ENCODE assay signal across 26 cellular contexts in genomic region chr22:36818010-36818642, GRCh38. TPM values are rescaled to one million over a fixed set of nuclear protein-coding genes. Genes with fewer than 3 reads are reported as not detected.
A peak's percentile ranks its signal among the peaks of the same experiment; 100 is the strongest.
DNase-seq lines count a peak whose midpoint lies in the region; TF ChIP-seq lines count a peak whose summit lies in the region.
"Had no signal": no experiment of that assay in that cellular context is flagged by ENCODE, and none has a peak within 500 bp of the region (broad histone marks: within the 10 kb centered on the region; RNA-seq: fewer than 3 reads in every experiment).

No MANE protein-coding gene starts in this region.

- no peaks in the 10 kb centered on the region for H3K36me3 Mint-ChIP-seq in endodermal cell (ENCODE audit: low read depth)
- no peaks in the 10 kb centered on the region for H3K36me3 Mint-ChIP-seq in mesothelial cell of epicardium
- H3K36me3 Mint-ChIP-seq: CD4-positive, CD25-positive, alpha-beta regulatory T cell; natural killer cell treated with Interleukin-12 subunit alpha and Interleukin-12 subunit beta and Interleukin-15 and Interleukin-18, amount 100 ng/mL, for 72 hours had no signal

- peaks cover 82% of the 10 kb centered on the region for H3K27me3 ChIP-seq in WERI-Rb-1 (ENCODE audit: insufficient read depth, low read depth, severe bottlenecking)
- H3K27me3 ChIP-seq in endodermal cell (ENCODE audit: control insufficient read depth, insufficient read depth, low read length, poor library complexity, severe bottlenecking): peaks cover 72% of the 10 kb centered on the region
- H3K27me3 ChIP-seq: testis had no signal

- TF ChIP-seq CTCF in WERI-Rb-1 (IDR thresholded peaks at IDR 0.05; ENCODE audit: low read depth, low read length): no peak
- TF ChIP-seq CTCF in endodermal cell (conservative IDR thresholded peaks at IDR 0.05): no peak
- TF ChIP-seq CTCF in mesothelial cell of epicardium (IDR thresholded peaks at IDR 0.05; ENCODE audit: unreplicated experiment): no peak

- peak; percentile 13 for DNase-seq in AG08395 (ENCODE audit: low spot score)
- peak; percentile 44 for DNase-seq in ELR (ENCODE audit: low read depth)
- peak; percentile 54 for DNase-seq in WERI-Rb-1
- peak; percentile 82 for DNase-seq in myocyte (ENCODE audit: low read depth)
- DNase-seq in endodermal cell: no peak
- DNase-seq in mesothelial cell of epicardium (ENCODE audit: low spot score in 2 of 2, unreplicated experiment in 2 of 2): no peak
- DNase-seq in NCI-H1694 (lab: John Stamatoyannopoulos, UW): no peak
- DNase-seq: activated CD4-positive, alpha-beta T cell treated with anti-CD3 and anti-CD28 coated beads, Interleukin-2, amount 10 ng/mL, durations not matched to agents 24 days and 14 days; activated naive CD4-positive, alpha-beta T cell treated with anti-CD3 and anti-CD28 coated beads for 36 hours; activated T-cell treated with anti-CD3 and anti-CD28 coated beads, Interleukin-2, amount 50 U/mL, for 4 hours; CD4-positive, CD25-positive, alpha-beta regulatory T cell; cortex of kidney; DMS153; GDM1; left ventricle myocardium superior; NCI-H1105; NCI-H2081; NCI-H446 treated with DMSO at 0.1 percent for 48 hours; right cardiac atrium; stimulated activated CD4-positive, alpha-beta T cell treated with anti-CD3 and anti-CD28 coated beads, Interleukin-4, amount 100 ng/mL, for 4 hours; stimulated activated naive CD4-positive, alpha-beta T cell treated with Interleukin-2 at 50 U/mL for 16 hours; T-helper 17 cell; testis had no signal

- H3K27me3 Mint-ChIP-seq in endodermal cell (ENCODE audit: insufficient read depth) (peaks cover 76% of the 10 kb centered on the region), mesothelial cell of epicardium (ENCODE audit: low read depth) (peaks cover 88% of the 10 kb centered on the region)

- H3K36me3 ChIP-seq in WERI-Rb-1 (no peaks in the 10 kb centered on the region), endodermal cell (ENCODE audit: control insufficient read depth, insufficient read depth, low read length) (no peaks in the 10 kb centered on the region)

- 89 to 95% methylated on average over 6 of the region's 6 CpGs for WGBS in endodermal cell (ENCODE audit: insufficient coverage in 1 of 2, insufficient read length in 1 of 2), 2 experiments

- no peaks in the 10 kb centered on the region for H3K9me3 ChIP-seq in WERI-Rb-1 (ENCODE audit: severe bottlenecking)
- H3K9me3 ChIP-seq in endodermal cell (ENCODE audit: control insufficient read depth, low read length): no peaks in the 10 kb centered on the region
- H3K9me3 ChIP-seq: testis had no signal

- no peak overlapping the region for H3K27ac ChIP-seq in WERI-Rb-1
- no peak overlapping the region for H3K27ac ChIP-seq in endodermal cell (ENCODE audit: low read depth, low read length)
- H3K27ac ChIP-seq: SK-N-MC, testis had no signal

- no peak overlapping the region for H3K9ac ChIP-seq in endodermal cell (ENCODE audit: extremely low read depth, low read length, poor library complexity, severe bottlenecking)

- H3K4me1 Mint-ChIP-seq in endodermal cell (peaks cover 9% of the 10 kb centered on the region), mesothelial cell of epicardium (peaks cover 17% of the 10 kb centered on the region)

- H3K4me3 ChIP-seq in WERI-Rb-1 (ENCODE audit: low read depth, low read length): no peak overlapping the region
- H3K4me3 ChIP-seq in endodermal cell (ENCODE audit: low read length): no peak overlapping the region
- H3K4me3 ChIP-seq: SK-N-MC, testis had no signal

- H3K9me3 Mint-ChIP-seq in endodermal cell (no peaks in the 10 kb centered on the region), mesothelial cell of epicardium (no peaks in the 10 kb centered on the region)
- H3K9me3 Mint-ChIP-seq: activated CD4-positive, alpha-beta T cell treated with anti-CD3 and anti-CD28 coated beads, Interleukin-2, amount 10 ng/mL, durations not matched to agents 24 days and 14 days; activated naive CD4-positive, alpha-beta T cell treated with anti-CD3 and anti-CD28 coated beads for 36 hours; activated T-cell treated with anti-CD3 and anti-CD28 coated beads, Interleukin-2, amount 50 U/mL, for 4 hours; natural killer cell treated with Interleukin-12 subunit alpha and Interleukin-12 subunit beta and Interleukin-15 and Interleukin-18, amount 100 ng/mL, for 72 hours had no signal

- no peak overlapping the region for H3K27ac Mint-ChIP-seq in endodermal cell
- H3K27ac Mint-ChIP-seq in mesothelial cell of epicardium: no peak overlapping the region
- H3K27ac Mint-ChIP-seq: activated CD4-positive, alpha-beta T cell treated with anti-CD3 and anti-CD28 coated beads, Interleukin-2, amount 10 ng/mL, durations not matched to agents 24 days and 14 days; activated naive CD4-positive, alpha-beta T cell treated with anti-CD3 and anti-CD28 coated beads for 36 hours; CD4-positive, CD25-positive, alpha-beta regulatory T cell; natural killer cell treated with Interleukin-12 subunit alpha and Interleukin-12 subunit beta and Interleukin-15 and Interleukin-18, amount 100 ng/mL, for 72 hours; T-helper 17 cell had no signal

- H3K4me3 Mint-ChIP-seq in endodermal cell (no peak overlapping the region), mesothelial cell of epicardium (no peak overlapping the region)
- H3K4me3 Mint-ChIP-seq: activated naive CD4-positive, alpha-beta T cell treated with anti-CD3 and anti-CD28 coated beads for 36 hours; natural killer cell treated with Interleukin-12 subunit alpha and Interleukin-12 subunit beta and Interleukin-15 and Interleukin-18, amount 100 ng/mL, for 72 hours had no signal

- no peaks in the 10 kb centered on the region for H3K4me1 ChIP-seq in endodermal cell (ENCODE audit: control insufficient read depth, insufficient read depth, low read length)

RNA-seq across cellular contexts. Expression of gene PVALB, which starts 1.3 kb away (rescaled TPM):
- total RNA-seq in myocyte (3.3 and 30.7 TPM in 2 replicates), endodermal cell (not detected), mesothelial cell of epicardium (not detected in 3 replicates)
- polyA plus RNA-seq in myocyte (2012): 24.7 TPM
- polyA plus RNA-seq in endodermal cell (2013, experiment 1 of 2): 1.1 TPM
- 0.58 TPM for polyA plus RNA-seq in endodermal cell (2013, experiment 2 of 2)
- total RNA-seq: activated CD4-positive, alpha-beta T cell treated with anti-CD3 and anti-CD28 coated beads, Interleukin-2, amount 10 ng/mL, durations not matched to agents 24 days and 14 days; activated naive CD4-positive, alpha-beta T cell treated with anti-CD3 and anti-CD28 coated beads for 36 hours; activated T-cell treated with anti-CD3 and anti-CD28 coated beads, Interleukin-2, amount 50 U/mL, for 4 hours; cardiac septum; CD4-positive, CD25-positive, alpha-beta regulatory T cell; left ventricle myocardium superior; natural killer cell treated with Interleukin-12 subunit alpha and Interleukin-12 subunit beta and Interleukin-15 and Interleukin-18, amount 100 ng/mL, for 72 hours; right cardiac atrium had no signal
- polyA plus RNA-seq: CD4-positive, CD25-positive, alpha-beta regulatory T cell; right cardiac atrium had no signal

RNA-seq across cellular contexts. Expression of gene IFT27, which starts 42.2 kb away (rescaled TPM):
- 13.4 and 14.6 TPM in 2 replicates for total RNA-seq in myocyte
- 39.5 TPM for polyA plus RNA-seq in myocyte (2012)
- 10 to 100 TPM; 49.8 to 65.2 TPM for total RNA-seq in endodermal cell
- 52.4 TPM for polyA plus RNA-seq in endodermal cell (2013, experiment 1 of 2)
- 51.6 TPM for polyA plus RNA-seq in endodermal cell (2013, experiment 2 of 2)
- 56.8 to 59.6 TPM (median 58.6 TPM) in 3 replicates for total RNA-seq in mesothelial cell of epicardium

RNA-seq across cellular contexts. Expression of gene NCF4, which starts 42.7 kb away (rescaled TPM):
- not detected in 2 replicates for total RNA-seq in myocyte
- not detected for polyA plus RNA-seq in myocyte (2012)
- not detected for total RNA-seq in endodermal cell
- polyA plus RNA-seq in endodermal cell (2013, experiment 1 of 2): not detected
- polyA plus RNA-seq in endodermal cell (2013, experiment 2 of 2): not detected
- not detected in 3 replicates for total RNA-seq in mesothelial cell of epicardium

Comparison
In these comparisons a context has a peak if more than half of its experiments do, and no peak if none do; other contexts are left out.
1. DNase-seq: peak in AG08395 (single experiment), ELR (single experiment), WERI-Rb-1 (single experiment) and myocyte (single experiment); none in endodermal cell (single experiment), mesothelial cell of epicardium (0 of 2) and NCI-H1694 (single experiment).